25 cellular contexts compared by ENCODE assay signal in the genomic region with DNA sequence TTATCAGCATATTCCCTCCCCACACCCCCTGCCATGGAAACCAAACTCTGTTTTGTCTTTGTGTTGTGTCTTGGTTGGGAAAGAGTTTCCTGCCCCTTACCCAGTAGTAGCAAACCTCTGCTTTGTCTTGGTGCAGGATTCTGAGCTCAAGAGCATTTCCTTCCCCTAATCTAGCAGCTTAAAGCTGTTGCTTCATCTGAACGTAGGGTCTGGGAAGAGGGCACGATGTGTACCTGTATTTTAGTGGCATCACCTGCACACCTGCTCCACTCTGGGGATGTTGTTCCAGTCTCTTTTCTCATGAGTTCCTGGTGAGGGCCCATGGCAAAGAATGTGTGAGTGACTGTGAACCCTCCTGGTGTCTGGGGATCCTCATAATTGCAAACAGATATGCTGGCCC.
DNase-seq lines count a peak whose midpoint lies in the region; ATAC-seq, FAIRE-seq and TF ChIP-seq lines count a peak whose summit lies in the region.
"Had no signal": no experiment of that assay in that cellular context is flagged by ENCODE, and none has a peak within 500 bp of the region (broad histone marks: within the 10 kb centered on the region; RNA-seq: fewer than 3 reads in every experiment).

No MANE protein-coding gene starts in this region.

- H3K14ac ChIP-seq in H1 (ENCODE audit: insufficient read length): no peak overlapping the region

- no peaks in the 10 kb centered on the region for H3K9me3 ChIP-seq in H1 (ENCODE audit: insufficient read depth in 2 of 2, low read depth in 1 of 2, low read length in 1 of 2)
- H3K9me3 ChIP-seq: A549; BLaER1 treated with 17β-estradiol and CSF1 and Interleukin-3, amounts not matched to agents 10 nM and 100 nM; Caco-2 had no signal

- H4K91ac ChIP-seq in H1 (replicated peaks; ENCODE audit: insufficient read length, low read length): no peak overlapping the region

- H3K56ac ChIP-seq in H1 (replicated peaks; ENCODE audit: insufficient read length, low read depth, low read length): no peak overlapping the region

- POLR2A ChIA-PET in H1 (lab: Charles Lee; ENCODE audit: partially characterized antibody): no interaction called here
- POLR2A ChIA-PET in activated CD4-positive, alpha-beta T cell treated with anti-CD3 and anti-CD28 coated beads, Interleukin-2, amount 10 ng/mL, durations not matched to agents 7 days and 5 days (lab: Charles Lee): no interaction called here

- H3K79me1 ChIP-seq in H1 (ENCODE audit: low read depth, low read length): no peaks in the 10 kb centered on the region

- no peaks in the 10 kb centered on the region for H3K36me3 ChIP-seq in H1 (ENCODE audit: control insufficient read depth in 2 of 4, insufficient read depth in 4 of 4, low read length in 3 of 4)
- H3K36me3 ChIP-seq: BLaER1 treated with 17β-estradiol and CSF1 and Interleukin-3, amounts not matched to agents 10 nM and 100 nM had no signal

- FAIRE-seq in H1 (lab: Jason Lieb, UNC): no peak
- FAIRE-seq: A549, D721Med, G401.6, GM12892, GM18507 had no signal

- H2BK5ac ChIP-seq in H1 (ENCODE audit: low read depth, low read length): no peak overlapping the region

- H2AFZ ChIP-seq in H1 (ENCODE audit: low read length): 0 out of 2 replicates have a peak overlapping the region, but pooled peaks have one; percentile 33

- H3K27ac Mint-ChIP-seq in osteocyte (ENCODE audit: unreplicated experiment): no peak overlapping the region
- no peak overlapping the region for H3K27ac Mint-ChIP-seq in activated T-cell treated with anti-CD3 and anti-CD28 coated beads, Interleukin-2, amount 50 U/mL, for 72 hours
- no peak overlapping the region for H3K27ac Mint-ChIP-seq in activated CD4-positive, alpha-beta T cell treated with anti-CD3 and anti-CD28 coated beads, Interleukin-2, amount 10 ng/mL, durations not matched to agents 7 days and 5 days
- H3K27ac Mint-ChIP-seq: B cell; CD4-positive, alpha-beta T cell; CD8-positive, alpha-beta T cell had no signal

- no peaks in the 10 kb centered on the region; a peak in 1 of 7 replicates for H3K27me3 ChIP-seq in H1 (replicated peaks in 1 of 4; ENCODE audit: control insufficient read depth in 3 of 4, extremely low read depth in 1 of 4, insufficient read depth in 3 of 4, low read length in 3 of 4)
- H3K27me3 ChIP-seq: BLaER1 treated with 17β-estradiol and CSF1 and Interleukin-3, amounts not matched to agents 10 nM and 100 nM had no signal

- no peaks in the 10 kb centered on the region for H3K4me1 ChIP-seq in H1 (replicated peaks in 1 of 4; ENCODE audit: control insufficient read depth in 3 of 4, insufficient read depth in 4 of 4, low read length in 3 of 4)
- H3K4me1 ChIP-seq: A549; BLaER1 treated with 17β-estradiol and CSF1 and Interleukin-3, amounts not matched to agents 10 nM and 100 nM; Caco-2 had no signal

- no peak overlapping the region for H3K4me2 ChIP-seq in H1 (ENCODE audit: insufficient read depth in 1 of 2, low read depth in 2 of 2, low read length in 2 of 2)
- H3K4me2 ChIP-seq: A549; BLaER1 treated with 17β-estradiol and CSF1 and Interleukin-3, amounts not matched to agents 10 nM and 100 nM had no signal

- H2BK15ac ChIP-seq in H1 (ENCODE audit: low read length): no peak overlapping the region

- no peak overlapping the region for H2BK20ac ChIP-seq in H1 (ENCODE audit: low read length)

- no peak overlapping the region for H3K18ac ChIP-seq in H1 (ENCODE audit: extremely low read depth, low read length)

- no peak overlapping the region for H3K4ac ChIP-seq in H1 (replicated peaks; ENCODE audit: insufficient read length, low read depth, low read length)

- no peaks in the 10 kb centered on the region for H3K23me2 ChIP-seq in H1 (ENCODE audit: low read depth, low read length)

- H3K9ac ChIP-seq in H1 (replicated peaks in 1 of 4; ENCODE audit: extremely low read depth in 1 of 4, low read depth in 3 of 4, low read length in 3 of 4): no peak overlapping the region
- H3K9ac ChIP-seq: BLaER1 treated with 17β-estradiol and CSF1 and Interleukin-3, amounts not matched to agents 10 nM and 100 nM had no signal

- no peak for TF ChIP-seq RAD21 in H1 (IDR thresholded peaks at IDR 0.05 in 1 of 2, conservative IDR thresholded peaks at IDR 0.05 in 1 of 2; ENCODE audit: low read depth in 2 of 2, low read length in 2 of 2)

- no peaks in the 10 kb centered on the region for H4K20me1 ChIP-seq in H1 (replicated peaks in 1 of 2; ENCODE audit: control insufficient read depth in 1 of 2, insufficient read depth in 2 of 2, low read length in 2 of 2)
- H4K20me1 ChIP-seq: BLaER1 treated with 17β-estradiol and CSF1 and Interleukin-3, amounts not matched to agents 10 nM and 100 nM had no signal

- no peak overlapping the region for H2BK12ac ChIP-seq in H1 (ENCODE audit: low read depth, low read length)

- no peak for TF ChIP-seq EP300 in H1 (IDR thresholded peaks at IDR 0.05; ENCODE audit: borderline replicate concordance in 1 of 2, low read depth in 2 of 2, low read length in 2 of 2)

- peaks cover 13% of the 10 kb centered on the region for H3K9me3 Mint-ChIP-seq in osteocyte (ENCODE audit: unreplicated experiment)
- H3K9me3 Mint-ChIP-seq in activated T-cell treated with anti-CD3 and anti-CD28 coated beads, Interleukin-2, amount 50 U/mL, for 72 hours: no peaks in the 10 kb centered on the region
- H3K9me3 Mint-ChIP-seq in activated CD4-positive, alpha-beta T cell treated with anti-CD3 and anti-CD28 coated beads, Interleukin-2, amount 10 ng/mL, durations not matched to agents 7 days and 5 days: no peaks in the 10 kb centered on the region
- H3K9me3 Mint-ChIP-seq: CD4-positive, alpha-beta T cell; CD8-positive, alpha-beta T cell had no signal

- no peak for ATAC-seq in activated T-cell treated with anti-CD3 and anti-CD28 coated beads, Interleukin-2, amount 50 U/mL, for 72 hours (replicated peaks in 1 of 2)
- no peak for ATAC-seq in GM21737 (IDR thresholded peaks at IDR 0.05; ENCODE audit: unreplicated experiment)
- ATAC-seq: A549; CD8-positive, alpha-beta T cell; GM12878 had no signal

- no peak for TF ChIP-seq POLR2A in H1 (IDR thresholded peaks at IDR 0.05; ENCODE audit: control extremely low read depth in 1 of 2, low read depth in 2 of 2, low read length in 2 of 2)

- H3K27me3 Mint-ChIP-seq in osteocyte (ENCODE audit: unreplicated experiment): no peaks in the 10 kb centered on the region
- peaks cover 7% of the 10 kb centered on the region for H3K27me3 Mint-ChIP-seq in activated T-cell treated with anti-CD3 and anti-CD28 coated beads, Interleukin-2, amount 50 U/mL, for 72 hours (ENCODE audit: low read depth)
- peaks cover 2% of the 10 kb centered on the region for H3K27me3 Mint-ChIP-seq in activated CD4-positive, alpha-beta T cell treated with anti-CD3 and anti-CD28 coated beads, Interleukin-2, amount 10 ng/mL, durations not matched to agents 7 days and 5 days
- H3K27me3 Mint-ChIP-seq: B cell; CD4-positive, alpha-beta T cell had no signal

- no peak overlapping the region for H2BK120ac ChIP-seq in H1 (replicated peaks; ENCODE audit: low read depth, low read length)

- no peak for TF ChIP-seq CTCF in H1 (IDR thresholded peaks at IDR 0.05; ENCODE audit: control extremely low read depth in 1 of 3, insufficient read depth in 1 of 3, low read depth in 1 of 3, low read length in 3 of 3)
- TF ChIP-seq CTCF in osteocyte (IDR thresholded peaks at IDR 0.05): no peak

- H2AK5ac ChIP-seq in H1 (ENCODE audit: low read depth, low read length): no peak overlapping the region

- no peak overlapping the region for H3K4me3 Mint-ChIP-seq in osteocyte (ENCODE audit: unreplicated experiment)
- H3K4me3 Mint-ChIP-seq in activated T-cell treated with anti-CD3 and anti-CD28 coated beads, Interleukin-2, amount 50 U/mL, for 72 hours: no peak overlapping the region
- no peak overlapping the region for H3K4me3 Mint-ChIP-seq in activated CD4-positive, alpha-beta T cell treated with anti-CD3 and anti-CD28 coated beads, Interleukin-2, amount 10 ng/mL, durations not matched to agents 7 days and 5 days
- H3K4me3 Mint-ChIP-seq: B cell; CD4-positive, alpha-beta T cell; CD8-positive, alpha-beta T cell had no signal

- no peaks in the 10 kb centered on the region for H3K36me3 Mint-ChIP-seq in osteocyte (ENCODE audit: unreplicated experiment)
- no peaks in the 10 kb centered on the region for H3K36me3 Mint-ChIP-seq in activated T-cell treated with anti-CD3 and anti-CD28 coated beads, Interleukin-2, amount 50 U/mL, for 72 hours (ENCODE audit: insufficient read depth in 2 of 2)
- H3K36me3 Mint-ChIP-seq in activated CD4-positive, alpha-beta T cell treated with anti-CD3 and anti-CD28 coated beads, Interleukin-2, amount 10 ng/mL, durations not matched to agents 7 days and 5 days (ENCODE audit: low read depth): no peaks in the 10 kb centered on the region
- H3K36me3 Mint-ChIP-seq: CD8-positive, alpha-beta T cell had no signal

- H3K23ac ChIP-seq in H1 (ENCODE audit: insufficient read length): no peak overlapping the region

- 78% methylated on average over 2 of the region's 2 CpGs; no CpG with 5 or more reads in 1 of the 2 experiments for WGBS in H1 (ENCODE audit: extremely low coverage in 1 of 2, insufficient coverage in 1 of 2, insufficient read length in 1 of 2, insufficient replicate concordance in 2 of 2, low coverage in 1 of 2, low lambda C conversion rate in 2 of 2, missing lambda C conversion rate in 1 of 2), 2 experiments

- no peak overlapping the region for H3K27ac ChIP-seq in H1 (ENCODE audit: low read depth, low read length)
- H3K27ac ChIP-seq: 22Rv1; A549; BLaER1 treated with 17β-estradiol and CSF1 and Interleukin-3, amounts not matched to agents 10 nM and 100 nM; C4-2B had no signal

- no peak overlapping the region for H4K8ac ChIP-seq in H1 (ENCODE audit: extremely low read depth, insufficient read depth, low read length)

- CTCF ChIA-PET in H1 (lab: Charles Lee; ENCODE audit: partially characterized antibody): no interaction called here
- CTCF ChIA-PET in activated CD4-positive, alpha-beta T cell treated with anti-CD3 and anti-CD28 coated beads, Interleukin-2, amount 10 ng/mL, durations not matched to agents 7 days and 5 days (lab: Charles Lee): no interaction called here

- H3K4me3 ChIP-seq in H1 (ENCODE audit: extremely low read depth in 1 of 4, insufficient read depth in 2 of 4, low read depth in 3 of 4, low read length in 4 of 4): no peak overlapping the region
- H3K4me3 ChIP-seq: A549; BLaER1 treated with 17β-estradiol and CSF1 and Interleukin-3, amounts not matched to agents 10 nM and 100 nM; GM12878 had no signal

- no peak overlapping the region for H4K5ac ChIP-seq in H1 (ENCODE audit: insufficient read length, low read depth, low read length)

- no peaks in the 10 kb centered on the region for H3K4me1 Mint-ChIP-seq in osteocyte (ENCODE audit: unreplicated experiment)
- H3K4me1 Mint-ChIP-seq in activated T-cell treated with anti-CD3 and anti-CD28 coated beads, Interleukin-2, amount 50 U/mL, for 72 hours (ENCODE audit: low read depth): no peaks in the 10 kb centered on the region
- H3K4me1 Mint-ChIP-seq in activated CD4-positive, alpha-beta T cell treated with anti-CD3 and anti-CD28 coated beads, Interleukin-2, amount 10 ng/mL, durations not matched to agents 7 days and 5 days: no peaks in the 10 kb centered on the region
- H3K4me1 Mint-ChIP-seq: B cell had no signal

- DNase-seq in NOMO-1 treated with DMSO at 0.1 percent for 48 hours (lab: John Stamatoyannopoulos, UW; ENCODE audit: unreplicated experiment) (peak; percentile 1), NOMO-1 treated with dmso at 0.1 percent for 144 hours (lab: John Stamatoyannopoulos, UW; ENCODE audit: unreplicated experiment) (no peak), H1 (ENCODE audit: low read depth in 1 of 2, low spot score in 2 of 2) (no peak), islet precursor cell (peak; percentile 11), osteocyte (ENCODE audit: extremely low spot score, unreplicated experiment) (peak; percentile 60)
- no peak for DNase-seq in activated T-cell treated with anti-CD3 and anti-CD28 coated beads, Interleukin-2, amount 50 U/mL, for 72 hours
- no peak for DNase-seq in activated CD4-positive, alpha-beta T cell treated with anti-CD3 and anti-CD28 coated beads, Interleukin-2, amount 10 ng/mL, durations not matched to agents 7 days and 5 days
- DNase-seq: AML-193; Caco-2; Calu3; CD4-positive, alpha-beta T cell; CD8-positive, alpha-beta T cell; DMS79 treated with DMSO at 0.1 percent for 48 hours; GF-D8 had no signal

- H3K79me2 ChIP-seq in H1 (ENCODE audit: control insufficient read depth in 1 of 2, insufficient read depth in 2 of 2, low read length in 2 of 2): no peaks in the 10 kb centered on the region

Comparison
In these comparisons a context has a peak if more than half of its experiments do, and no peak if none do; other contexts are left out.
1. DNase-seq: peak in NOMO-1 treated with DMSO at 0.1 percent for 48 hours (single experiment), islet precursor cell (single experiment) and osteocyte (single experiment); none in NOMO-1 treated with dmso at 0.1 percent for 144 hours (single experiment), H1 (0 of 2), activated T-cell treated with anti-CD3 and anti-CD28 coated beads, Interleukin-2, amount 50 U/mL, for 72 hours (0 of 2) and activated CD4-positive, alpha-beta T cell treated with anti-CD3 and anti-CD28 coated beads, Interleukin-2, amount 10 ng/mL, durations not matched to agents 7 days and 5 days (single experiment).